21 cellular contexts compared by ENCODE assay signal in genomic region chr5:158883502-158883901, GRCh38.
DNase-seq lines count a peak whose midpoint lies in the region; TF ChIP-seq lines count a peak whose summit lies in the region.
"Had no signal": no experiment of that assay in that cellular context is flagged by ENCODE, and none has a peak within 500 bp of the region (broad histone marks: within the 10 kb centered on the region; RNA-seq: fewer than 3 reads in every experiment).

No MANE protein-coding gene starts in this region.

- H3K9ac ChIP-seq in BLaER1 = no peak overlapping the region
- H3K9ac ChIP-seq in mesendoderm (ENCODE audit: low read length) = no peak overlapping the region

- no CpG with 5 or more reads among the region's 6 CpGs for WGBS in mesendoderm (ENCODE audit: extremely low coverage, insufficient coverage, low lambda C conversion rate)
- WGBS in sigmoid colon, 2 donors = 81 to 86% methylated on average over 6 of the region's 6 CpGs

- no peak overlapping the region for H2BK15ac ChIP-seq in mesendoderm (replicated peaks; ENCODE audit: low read depth)

- no peaks in the 10 kb centered on the region for H3K27me3 ChIP-seq in BLaER1
- H3K27me3 ChIP-seq in mesendoderm (ENCODE audit: insufficient read depth, low read length, poor library complexity) = no peaks in the 10 kb centered on the region
- no peaks in the 10 kb centered on the region for H3K27me3 ChIP-seq in sigmoid colon
- H3K27me3 ChIP-seq: MG63, SJCRH30 had no signal

- H3K79me1 ChIP-seq in mesendoderm (ENCODE audit: low read length) = no peaks in the 10 kb centered on the region

- peaks cover 100% of the 10 kb centered on the region for H4K20me1 ChIP-seq in BLaER1

- H3K4me2 ChIP-seq in BLaER1 (peak overlapping the region; percentile 47), mesendoderm (ENCODE audit: low read length) (no peak overlapping the region)
- H3K4me2 ChIP-seq: PC-9 had no signal

- no peak overlapping the region for H4K8ac ChIP-seq in mesendoderm (ENCODE audit: low read depth, low read length)

- TF ChIP-seq POLR2A in sigmoid colon (IDR thresholded peaks at IDR 0.05) = no peak

- H3K27ac ChIP-seq in BLaER1 (no peak overlapping the region), mesendoderm (ENCODE audit: low read depth, low read length) (no peak overlapping the region), sigmoid colon (no peak overlapping the region)
- H3K27ac ChIP-seq: PC-9, SJCRH30 had no signal

- H3K79me2 ChIP-seq in mesendoderm (ENCODE audit: control insufficient read depth, insufficient read depth, low read length) = no peaks in the 10 kb centered on the region

- no peak overlapping the region for H3K56ac ChIP-seq in mesendoderm (ENCODE audit: low read length)

- H3K9me3 ChIP-seq in BLaER1 (no peaks in the 10 kb centered on the region), sigmoid colon (no peaks in the 10 kb centered on the region)
- H3K9me3 ChIP-seq: Caco-2, MG63, SJCRH30 had no signal

- H3K23ac ChIP-seq in mesendoderm (ENCODE audit: low read length) = no peak overlapping the region

- peaks cover 99% of the 10 kb centered on the region for H3K36me3 ChIP-seq in BLaER1
- H3K36me3 ChIP-seq in mesendoderm (ENCODE audit: control insufficient read depth, insufficient read depth, low read length) = no peaks in the 10 kb centered on the region
- H3K36me3 ChIP-seq in sigmoid colon = no peaks in the 10 kb centered on the region
- H3K36me3 ChIP-seq: MG63, SJCRH30 had no signal

- TF ChIP-seq EP300 in sigmoid colon (IDR thresholded peaks at IDR 0.05) = no peak

- H4K5ac ChIP-seq in mesendoderm (ENCODE audit: low read length) = no peak overlapping the region

- H3K18ac ChIP-seq in mesendoderm (ENCODE audit: low read length) = no peak overlapping the region

- no peak overlapping the region for H2AK5ac ChIP-seq in mesendoderm (ENCODE audit: low read length)

- no peak overlapping the region for H2BK120ac ChIP-seq in mesendoderm (ENCODE audit: low read depth, low read length)

- H2BK5ac ChIP-seq in mesendoderm (ENCODE audit: low read length) = no peak overlapping the region

- intact Hi-C loops in sigmoid colon (cut with DNase I) = no loop called here

- in situ Hi-C loops in G401 (cut with HindIII; ENCODE audit: low sequenced_read_pairs) = no loop called here

- H3K4ac ChIP-seq in mesendoderm (ENCODE audit: low read depth, low read length) = no peak overlapping the region

- no peak for TF ChIP-seq CTCF in sigmoid colon (IDR thresholded peaks at IDR 0.05)

- H3K4me1 ChIP-seq in BLaER1 (peaks cover 100% of the 10 kb centered on the region), mesendoderm (ENCODE audit: control insufficient read depth, low read depth, low read length) (no peaks in the 10 kb centered on the region), sigmoid colon (peaks cover 0 to 40% (median 26%) of the 10 kb centered on the region in 4 donors)
- H3K4me1 ChIP-seq: Caco-2 had no signal

- DNase-seq in G401 (ENCODE audit: low spot score) (peak; percentile 29), NAMALWA (ENCODE audit: low spot score) (peak; percentile 28), mesendoderm (peak; percentile 11), DMS153 (lab: John Stamatoyannopoulos, UW) (no peak), sigmoid colon (no peak), NCI-H1694 (lab: John Stamatoyannopoulos, UW) (no peak)
- DNase-seq in stimulated activated CD4-positive, alpha-beta T cell treated with anti-CD3 and anti-CD28 coated beads, Interleukin-4, amount 100 ng/mL, for 24 hours = no peak
- DNase-seq: Caco-2; CD4-positive, alpha-beta memory T cell; DMS 273 treated with DMSO at 0.1 percent for 48 hours; GDM1; H7; MG63; NCI-H1048; NCI-H1417 treated with DMSO at 0.1 percent for 48 hours; NCI-H1930; NCI-H524 treated with DMSO at 0.1 percent for 48 hours; PC-9; SJCRH30; T-cell had no signal

- no peak overlapping the region for H3K4me3 ChIP-seq in BLaER1
- H3K4me3 ChIP-seq in mesendoderm (ENCODE audit: low read length) = no peak overlapping the region
- no peak overlapping the region for H3K4me3 ChIP-seq in sigmoid colon
- H3K4me3 ChIP-seq: MG63, PC-9, SJCRH30 had no signal

Comparison
In these comparisons a context has a peak if more than half of its experiments do, and no peak if none do; other contexts are left out.
1. DNase-seq: peak in G401 (single experiment), NAMALWA (single experiment) and mesendoderm (single experiment); none in stimulated activated CD4-positive, alpha-beta T cell treated with anti-CD3 and anti-CD28 coated beads, Interleukin-4, amount 100 ng/mL, for 24 hours (single experiment), DMS153 (single experiment), sigmoid colon (single experiment) and NCI-H1694 (single experiment).